ENCODE assay signal across 24 cellular contexts in genomic region chr1:83033682-83034081, GRCh38.
DNase-seq lines count a peak whose midpoint lies in the region; ATAC-seq and TF ChIP-seq lines count a peak whose summit lies in the region.
"Had no signal": no experiment of that assay in that cellular context is flagged by ENCODE, and none has a peak within 500 bp of the region (broad histone marks: within the 10 kb centered on the region; RNA-seq: fewer than 3 reads in every experiment).

No MANE protein-coding gene starts in this region.

- H3K9me3 ChIP-seq in breast epithelium = no peaks in the 10 kb centered on the region
- H3K9me3 ChIP-seq in CD4-positive, alpha-beta T cell (ENCODE audit: control insufficient read depth, low read length) = no peaks in the 10 kb centered on the region

- TF ChIP-seq CTCF in MCF 10A (IDR thresholded peaks at IDR 0.05; ENCODE audit: unreplicated experiment) (no peak), breast epithelium (IDR thresholded peaks at IDR 0.05) (no peak), brain microvascular endothelial cell (IDR thresholded peaks at IDR 0.05; ENCODE audit: low read depth, low read length, missing control alignments) (no peak)
- TF ChIP-seq CTCF in CD4-positive, alpha-beta T cell (IDR thresholded peaks at IDR 0.05) = no peak

- peak; percentile 46 for DNase-seq in MCF 10A (ENCODE audit: unreplicated experiment)
- no peak for DNase-seq in breast epithelium (ENCODE audit: low spot score in 2 of 2)
- peak; percentile 36 for DNase-seq in brain microvascular endothelial cell
- peak; percentile 5 for DNase-seq in glomerular endothelial cell (ENCODE audit: extremely low read depth, low read depth, low spot score)
- no peak for DNase-seq in DMS 273 treated with DMSO at 0.1 percent for 48 hours (lab: John Stamatoyannopoulos, UW)
- DNase-seq in CD4-positive, alpha-beta T cell = no peak
- DNase-seq in HuH-7 (ENCODE audit: low spot score) = no peak
- DNase-seq: activated CD4-positive, alpha-beta T cell treated with anti-CD3 and anti-CD28 coated beads for 1 hour; activated CD8-positive, alpha-beta memory T cell treated with anti-CD3 and anti-CD28 coated beads, Interleukin-2, amount 10 ng/mL, durations not matched to agents 7 days and 5 days; activated gamma-delta T cell; anterior cingulate cortex; CD4-positive, CD25-positive, alpha-beta regulatory T cell; erythroblast; kidney; NCI-H2029; NCI-H510A treated with DMSO at 0.1 percent for 48 hours; stimulated activated CD4-positive, alpha-beta T cell treated with anti-CD3 and anti-CD28 coated beads, Interleukin-15, amount 100 ng/mL, for 24 hours; stimulated activated naive B cell treated with anti-CD40 and anti-IgM and Interleukin-4, amounts not matched to agents 10 μg/mL and 1 μg/mL and 100 μg/mL, for 72 hours had no signal

- H3K4me3 ChIP-seq in breast epithelium (no peak overlapping the region), brain microvascular endothelial cell (ENCODE audit: low read depth, low read length) (no peak overlapping the region)
- H3K4me3 ChIP-seq: coronary artery, tibial nerve had no signal

- H3K4me3 Mint-ChIP-seq in MCF 10A (ENCODE audit: unreplicated experiment) = no peak overlapping the region
- no peak overlapping the region for H3K4me3 Mint-ChIP-seq in CD4-positive, alpha-beta T cell
- H3K4me3 Mint-ChIP-seq: activated CD8-positive, alpha-beta memory T cell treated with anti-CD3 and anti-CD28 coated beads, Interleukin-2, amount 10 ng/mL, durations not matched to agents 7 days and 5 days; CD4-positive, CD25-positive, alpha-beta regulatory T cell; IgD-negative memory B cell; mesothelial cell of epicardium; stimulated activated naive B cell treated with anti-CD40 and anti-IgM and Interleukin-4, amounts not matched to agents 10 μg/mL and 1 μg/mL and 100 μg/mL, for 72 hours had no signal

- H3K36me3 Mint-ChIP-seq in MCF 10A (ENCODE audit: insufficient read depth, unreplicated experiment) = no peaks in the 10 kb centered on the region
- no peaks in the 10 kb centered on the region for H3K36me3 Mint-ChIP-seq in CD4-positive, alpha-beta T cell (ENCODE audit: low read depth)
- H3K36me3 Mint-ChIP-seq: activated CD8-positive, alpha-beta memory T cell treated with anti-CD3 and anti-CD28 coated beads, Interleukin-2, amount 10 ng/mL, durations not matched to agents 7 days and 5 days; CD4-positive, CD25-positive, alpha-beta regulatory T cell; IgD-negative memory B cell had no signal

- POLR2A ChIA-PET in MCF 10A (lab: Yijun Ruan, JAX) = interaction anchor here (0.5 kb wide), 1 partner anchor 27 kb away, joined by 3 read pairs; no protein-coding TSS in a partner anchor
- POLR2A ChIA-PET in CD4-positive, alpha-beta T cell (lab: Charles Lee) = no interaction called here

- TF ChIP-seq POLR2A in breast epithelium (IDR thresholded peaks at IDR 0.05) = no peak

- BruUV-seq in MCF 10A (replicated peaks; lab: Mats Ljungman, UMichigan) = no TSS peak

- H3K4me1 Mint-ChIP-seq in MCF 10A (ENCODE audit: insufficient read depth, unreplicated experiment) = peaks cover 13% of the 10 kb centered on the region
- H3K4me1 Mint-ChIP-seq in CD4-positive, alpha-beta T cell (ENCODE audit: low read depth) = no peaks in the 10 kb centered on the region
- H3K4me1 Mint-ChIP-seq: activated CD8-positive, alpha-beta memory T cell treated with anti-CD3 and anti-CD28 coated beads, Interleukin-2, amount 10 ng/mL, durations not matched to agents 7 days and 5 days; IgD-negative memory B cell; mesothelial cell of epicardium; stimulated activated naive B cell treated with anti-CD40 and anti-IgM and Interleukin-4, amounts not matched to agents 10 μg/mL and 1 μg/mL and 100 μg/mL, for 72 hours had no signal

- H3K27ac Mint-ChIP-seq in MCF 10A (ENCODE audit: low read depth, unreplicated experiment) = peak overlapping the region; percentile 61
- H3K27ac Mint-ChIP-seq in CD4-positive, alpha-beta T cell = no peak overlapping the region
- H3K27ac Mint-ChIP-seq: activated CD8-positive, alpha-beta memory T cell treated with anti-CD3 and anti-CD28 coated beads, Interleukin-2, amount 10 ng/mL, durations not matched to agents 7 days and 5 days; CD4-positive, CD25-positive, alpha-beta regulatory T cell; IgD-negative memory B cell; mesothelial cell of epicardium; stimulated activated naive B cell treated with anti-CD40 and anti-IgM and Interleukin-4, amounts not matched to agents 10 μg/mL and 1 μg/mL and 100 μg/mL, for 72 hours had no signal

- ATAC-seq in GM21360 (IDR thresholded peaks at IDR 0.05; ENCODE audit: unreplicated experiment) = no peak
- no peak for ATAC-seq in CD4-positive, alpha-beta T cell (ENCODE audit: poor library complexity)
- ATAC-seq: activated CD8-positive, alpha-beta memory T cell treated with anti-CD3 and anti-CD28 coated beads, Interleukin-2, amount 10 ng/mL, durations not matched to agents 7 days and 5 days; stimulated activated naive B cell treated with anti-CD40 and anti-IgM and Interleukin-4, amounts not matched to agents 10 μg/mL and 1 μg/mL and 100 μg/mL, for 72 hours had no signal

- CTCF ChIA-PET in MCF 10A (lab: Yijun Ruan, JAX) = no interaction called here
- CTCF ChIA-PET in CD4-positive, alpha-beta T cell (lab: Charles Lee) = no interaction called here

- H3K27me3 ChIP-seq in breast epithelium (no peaks in the 10 kb centered on the region), brain microvascular endothelial cell (replicated peaks) (no peaks in the 10 kb centered on the region)
- no peaks in the 10 kb centered on the region for H3K27me3 ChIP-seq in CD4-positive, alpha-beta T cell (ENCODE audit: control insufficient read depth, insufficient read depth, low read length)
- H3K27me3 ChIP-seq: tibial nerve had no signal

- H3K27me3 Mint-ChIP-seq in MCF 10A (ENCODE audit: insufficient read depth, unreplicated experiment) = no peaks in the 10 kb centered on the region
- H3K27me3 Mint-ChIP-seq in CD4-positive, alpha-beta T cell = no peaks in the 10 kb centered on the region
- H3K27me3 Mint-ChIP-seq: activated CD8-positive, alpha-beta memory T cell treated with anti-CD3 and anti-CD28 coated beads, Interleukin-2, amount 10 ng/mL, durations not matched to agents 7 days and 5 days; CD4-positive, CD25-positive, alpha-beta regulatory T cell; IgD-negative memory B cell; stimulated activated naive B cell treated with anti-CD40 and anti-IgM and Interleukin-4, amounts not matched to agents 10 μg/mL and 1 μg/mL and 100 μg/mL, for 72 hours had no signal

- peaks cover 8% of the 10 kb centered on the region for H3K9me3 Mint-ChIP-seq in MCF 10A (ENCODE audit: unreplicated experiment)
- H3K9me3 Mint-ChIP-seq in CD4-positive, alpha-beta T cell = peaks cover 3% of the 10 kb centered on the region

- in situ Hi-C loops in brain microvascular endothelial cell (cut with HindIII; ENCODE audit: low pct_ligation_motif_present, low sequenced_read_pairs) = no loop called here

- H3K36me3 ChIP-seq in breast epithelium (no peaks in the 10 kb centered on the region), brain microvascular endothelial cell (replicated peaks) (no peaks in the 10 kb centered on the region)
- H3K36me3 ChIP-seq: tibial nerve had no signal

- intact Hi-C loops in MCF 10A (cut with micrococcal nuclease) (no loop called here), breast epithelium (cut with DNase I; ENCODE audit: low total_unique reads) (no loop called here)
- intact Hi-C loops in CD4-positive, alpha-beta T cell (cut with DNase I, micrococcal nuclease) = no loop called here

- H3K27ac ChIP-seq in breast epithelium (no peak overlapping the region), brain microvascular endothelial cell (no peak overlapping the region)
- H3K27ac ChIP-seq in CD4-positive, alpha-beta T cell (ENCODE audit: low read depth, low read length) = no peak overlapping the region
- H3K27ac ChIP-seq: 22Rv1, coronary artery, tibial nerve had no signal

- no peaks in the 10 kb centered on the region for H3K4me1 ChIP-seq in breast epithelium
- H3K4me1 ChIP-seq: tibial nerve had no signal

Comparison
In these comparisons a context has a peak if more than half of its experiments do, and no peak if none do; other contexts are left out.
1. DNase-seq: peak in MCF 10A (single experiment), brain microvascular endothelial cell (single experiment) and glomerular endothelial cell (single experiment); none in breast epithelium (0 of 2), DMS 273 treated with DMSO at 0.1 percent for 48 hours (single experiment), CD4-positive, alpha-beta T cell (0 of 10) and HuH-7 (single experiment).